ENCODE assay signal across 23 cellular contexts in genomic region chr19:2590630-2591399, GRCh38.
DNase-seq lines count a peak whose midpoint lies in the region; ATAC-seq and TF ChIP-seq lines count a peak whose summit lies in the region.
"Had no signal": no experiment of that assay in that cellular context is flagged by ENCODE, and none has a peak within 500 bp of the region (broad histone marks: within the 10 kb centered on the region; RNA-seq: fewer than 3 reads in every experiment).

No MANE protein-coding gene starts in this region.

- CTCF ChIA-PET in IMR-90 (lab: Yijun Ruan, JAX): no interaction called here

- no peak overlapping the region for H4K8ac ChIP-seq in IMR-90 (ENCODE audit: low read depth in 2 of 2, low read length in 2 of 2)

- no peaks in the 10 kb centered on the region for H4K20me1 ChIP-seq in IMR-90 (ENCODE audit: insufficient read depth, low read length)

- H4K91ac ChIP-seq in IMR-90 (ENCODE audit: insufficient read depth, low read depth, low read length): no peak overlapping the region

- H3K9ac ChIP-seq in IMR-90 (ENCODE audit: low read depth, low read length): no peak overlapping the region
- H3K9ac ChIP-seq: BLaER1 treated with 17β-estradiol and CSF1 and Interleukin-3, amounts not matched to agents 10 nM and 100 nM had no signal

- no peak overlapping the region for H2AK9ac ChIP-seq in IMR-90 (replicated peaks; ENCODE audit: low read depth, low read length, poor library complexity)

- H3K4me3 ChIP-seq in IMR-90 (ENCODE audit: insufficient read depth, low read depth, low read length): no peak overlapping the region
- H3K4me3 ChIP-seq: A549; BLaER1 treated with 17β-estradiol and CSF1 and Interleukin-3, amounts not matched to agents 10 nM and 100 nM; SJCRH30 had no signal

- peak overlapping the region; percentile 98 for H3K27ac ChIP-seq in 22Rv1
- H3K27ac ChIP-seq in IMR-90 (ENCODE audit: insufficient read depth, low read length): no peak overlapping the region
- H3K27ac ChIP-seq: BLaER1 treated with 17β-estradiol and CSF1 and Interleukin-3, amounts not matched to agents 10 nM and 100 nM; HL-60; SJCRH30 had no signal

- ATAC-seq in IMR-90 (ENCODE audit: low read depth) (no peak), sciatic nerve (no peak), GM21619 (IDR thresholded peaks at IDR 0.05; ENCODE audit: unreplicated experiment) (no peak)
- no peak for ATAC-seq in stimulated activated naive B cell treated with anti-CD40 and anti-IgM and Interleukin-4, amounts not matched to agents 10 μg/mL and 1 μg/mL and 100 μg/mL, for 72 hours (replicated peaks)
- ATAC-seq: A549 had no signal

- H2BK120ac ChIP-seq in IMR-90 (ENCODE audit: low read depth, low read length): no peak overlapping the region

- H3K4me2 ChIP-seq in IMR-90 (ENCODE audit: low read depth, low read length): no peak overlapping the region
- H3K4me2 ChIP-seq: BLaER1 treated with 17β-estradiol and CSF1 and Interleukin-3, amounts not matched to agents 10 nM and 100 nM had no signal

- H3K27me3 ChIP-seq in IMR-90 (ENCODE audit: control insufficient read depth, insufficient read depth, low read length): peaks cover 13% of the 10 kb centered on the region
- H3K27me3 ChIP-seq: BLaER1 treated with 17β-estradiol and CSF1 and Interleukin-3, amounts not matched to agents 10 nM and 100 nM; SJCRH30 had no signal

- intact Hi-C loops in IMR-90 (cut with micrococcal nuclease) (no loop called here), sciatic nerve (cut with DNase I) (no loop called here)

- H3K4me1 ChIP-seq in IMR-90 (ENCODE audit: control insufficient read depth, insufficient read depth, low read length): peaks cover 5% of the 10 kb centered on the region; the same call in 1 of the 2 replicates
- H3K4me1 ChIP-seq: SJCRH30 had no signal

- peak overlapping the region; percentile 42 for H3K27ac Mint-ChIP-seq in stimulated activated naive B cell treated with anti-CD40 and anti-IgM and Interleukin-4, amounts not matched to agents 10 μg/mL and 1 μg/mL and 100 μg/mL, for 72 hours
- H3K27ac Mint-ChIP-seq: CD4-positive, alpha-beta T cell had no signal

- POLR2A ChIA-PET in IMR-90 (lab: Charles Lee; ENCODE audit: unreplicated experiment): no interaction called here

- 43 to 100% methylated on average over 1 of the region's 9 CpGs for WGBS in IMR-90 (ENCODE audit: extremely low coverage in 2 of 2, insufficient read length in 1 of 2), 2 experiments

- in situ Hi-C loops in IMR-90 (cut with MboI; ENCODE audit: low sequenced_read_pairs): no loop called here

- H2AFZ ChIP-seq in IMR-90 (replicated peaks; ENCODE audit: low read length, poor library complexity): no peak overlapping the region

- no peak overlapping the region for H3K56ac ChIP-seq in IMR-90 (ENCODE audit: extremely low read depth, insufficient read depth, low read length)

- H3K4ac ChIP-seq in IMR-90 (ENCODE audit: low read depth, low read length): no peak overlapping the region

- H3K4me1 Mint-ChIP-seq in stimulated activated naive B cell treated with anti-CD40 and anti-IgM and Interleukin-4, amounts not matched to agents 10 μg/mL and 1 μg/mL and 100 μg/mL, for 72 hours: peaks cover 38 to 68% of the 10 kb centered on the region in 2 donors

- TF ChIP-seq POLR2A in IMR-90 (IDR thresholded peaks at IDR 0.05; ENCODE audit: low read depth, low read length): no peak

- DNase-seq in IMR-90: no peak
- peak; percentile 22 for DNase-seq in inferior parietal cortex (ENCODE audit: extremely low spot score)
- no peak for DNase-seq in stimulated activated naive B cell treated with anti-CD40 and anti-IgM and Interleukin-4, amounts not matched to agents 10 μg/mL and 1 μg/mL and 100 μg/mL, for 72 hours
- DNase-seq in sciatic nerve (ENCODE audit: low spot score): no peak
- DNase-seq in UCSD-AML1 (lab: John Stamatoyannopoulos, UW; ENCODE audit: unreplicated experiment): no peak
- DNase-seq: AML-193; CD4-positive, alpha-beta T cell; DMS53; Kasumi-1; MV-4-11; NCI-H1105; NCI-H146; NCI-H1930; NCI-H2107; NCI-H446; NCI-H524 treated with DMSO at 0.1 percent for 48 hours; NCI-H774; SJCRH30 had no signal

- H3K27me3 Mint-ChIP-seq in stimulated activated naive B cell treated with anti-CD40 and anti-IgM and Interleukin-4, amounts not matched to agents 10 μg/mL and 1 μg/mL and 100 μg/mL, for 72 hours: no peaks in the 10 kb centered on the region
- H3K27me3 Mint-ChIP-seq: CD4-positive, alpha-beta T cell had no signal

- no peaks in the 10 kb centered on the region for H3K79me1 ChIP-seq in IMR-90 (ENCODE audit: low read depth in 1 of 2, low read length in 2 of 2)

- no peaks in the 10 kb centered on the region for H3K36me3 ChIP-seq in IMR-90 (ENCODE audit: control insufficient read depth, insufficient read depth, low read length)
- H3K36me3 ChIP-seq: SJCRH30 had no signal

- no peak overlapping the region for H3K4me3 Mint-ChIP-seq in stimulated activated naive B cell treated with anti-CD40 and anti-IgM and Interleukin-4, amounts not matched to agents 10 μg/mL and 1 μg/mL and 100 μg/mL, for 72 hours
- H3K4me3 Mint-ChIP-seq: CD4-positive, alpha-beta T cell had no signal

- H3K9me1 ChIP-seq in IMR-90 (ENCODE audit: insufficient read depth, low read length): peaks cover 3% of the 10 kb centered on the region; the same call in 1 of the 2 replicates

- no peak overlapping the region for H2BK20ac ChIP-seq in IMR-90 (ENCODE audit: low read depth, low read length)

- dilution Hi-C loops in IMR-90 (cut with HindIII; ENCODE audit: low sequenced_read_pairs, unreplicated experiment): no loop called here

- no peak for TF ChIP-seq RAD21 in IMR-90 (IDR thresholded peaks at IDR 0.05; ENCODE audit: low read length)

- H3K14ac ChIP-seq in IMR-90 (replicated peaks; ENCODE audit: low read depth, low read length): no peak overlapping the region

- no peaks in the 10 kb centered on the region; the same call in 1 of the 2 replicates for H3K9me3 ChIP-seq in IMR-90 (ENCODE audit: control insufficient read depth, insufficient read depth, low read length)
- H3K9me3 ChIP-seq: A549; BLaER1 treated with 17β-estradiol and CSF1 and Interleukin-3, amounts not matched to agents 10 nM and 100 nM; SJCRH30 had no signal

- peak overlapping the region; percentile 45 for H2BK5ac ChIP-seq in IMR-90 (ENCODE audit: low read depth, low read length, poor library complexity, severe bottlenecking)

- no TSS peak for BruUV-seq in IMR-90 (replicated peaks; lab: Mats Ljungman, UMichigan)

- peaks cover 5 to 11% of the 10 kb centered on the region in 2 donors for H3K9me3 Mint-ChIP-seq in stimulated activated naive B cell treated with anti-CD40 and anti-IgM and Interleukin-4, amounts not matched to agents 10 μg/mL and 1 μg/mL and 100 μg/mL, for 72 hours
- H3K9me3 Mint-ChIP-seq: CD4-positive, alpha-beta T cell had no signal

- H2BK15ac ChIP-seq in IMR-90 (ENCODE audit: low read depth, low read length): no peak overlapping the region

- TF ChIP-seq CTCF in 22Rv1 (IDR thresholded peaks at IDR 0.05) (no peak), IMR-90 (conservative IDR thresholded peaks at IDR 0.05; ENCODE audit: low read depth, low read length) (no peak)

- no peak overlapping the region for H4K5ac ChIP-seq in IMR-90 (ENCODE audit: low read depth, low read length)

- no peak overlapping the region for H3K18ac ChIP-seq in IMR-90 (ENCODE audit: low read depth, low read length)

- H3K36me3 Mint-ChIP-seq in stimulated activated naive B cell treated with anti-CD40 and anti-IgM and Interleukin-4, amounts not matched to agents 10 μg/mL and 1 μg/mL and 100 μg/mL, for 72 hours: peaks cover 6 to 10% of the 10 kb centered on the region in 2 donors

- no peak overlapping the region for H2AK5ac ChIP-seq in IMR-90 (ENCODE audit: low read depth, low read length)

- H3K23ac ChIP-seq in IMR-90 (ENCODE audit: low read depth, low read length): no peak overlapping the region

TF ChIP-seq in IMR-90, 13 proteins besides CTCF, POLR2A, EP300 and RAD21:
- no peak for TF ChIP-seq RCOR1 (IDR thresholded peaks at IDR 0.05; ENCODE audit: insufficient replicate concordance, low read length)
